In genomic region chr19:2982556-2982955, GRCh38 we compare ENCODE assay signal across 12 cellular contexts. TPM values are rescaled to one million over a fixed set of nuclear protein-coding genes. Genes with fewer than 3 reads are reported as not detected.
DNase-seq lines count a peak whose midpoint lies in the region; ATAC-seq and TF ChIP-seq lines count a peak whose summit lies in the region.
"Had no signal": no experiment of that assay in that cellular context is flagged by ENCODE, and none has a peak within 500 bp of the region (broad histone marks: within the 10 kb centered on the region; RNA-seq: fewer than 3 reads in every experiment).

No MANE protein-coding gene starts in this region.

- TF ChIP-seq POLR2A in esophagus squamous epithelium (IDR thresholded peaks at IDR 0.05) (no peak), ovary (IDR thresholded peaks at IDR 0.05) (no peak)

- no peak for TF ChIP-seq EP300 in ovary (IDR thresholded peaks at IDR 0.05)

- H3K27ac ChIP-seq in esophagus squamous epithelium (peak overlapping the region; percentile 27 to 94 (median 82)), ovary (peak overlapping the region; percentile 36 to 54), upper lobe of right lung (peak overlapping the region; percentile 84)
- H3K27ac ChIP-seq: KMS-11 had no signal

- TF ChIP-seq CTCF in esophagus squamous epithelium (IDR thresholded peaks at IDR 0.05) (no peak), ovary (IDR thresholded peaks at IDR 0.05) (no peak), upper lobe of right lung (IDR thresholded peaks at IDR 0.05) (no peak)

- H3K4me3 ChIP-seq in esophagus squamous epithelium = peak overlapping the region in 1 of 4 donors; percentile 50
- no peak overlapping the region for H3K4me3 ChIP-seq in ovary
- H3K4me3 ChIP-seq in upper lobe of right lung = no peak overlapping the region

- H3K9me3 Mint-ChIP-seq in T-helper 2 cell treated with Interferon-gamma antibody and Interleukin-4, amounts not matched to agents 5 μg/mL and 100 μg/mL, for 36 hours = no peaks in the 10 kb centered on the region
- H3K9me3 Mint-ChIP-seq: mesothelial cell of epicardium had no signal

- no peaks in the 10 kb centered on the region for H3K36me3 ChIP-seq in esophagus squamous epithelium
- H3K36me3 ChIP-seq in ovary = no peaks in the 10 kb centered on the region
- no peaks in the 10 kb centered on the region for H3K36me3 ChIP-seq in upper lobe of right lung

- no peaks in the 10 kb centered on the region for H3K36me3 Mint-ChIP-seq in T-helper 2 cell treated with Interferon-gamma antibody and Interleukin-4, amounts not matched to agents 5 μg/mL and 100 μg/mL, for 36 hours (ENCODE audit: low read depth)
- H3K36me3 Mint-ChIP-seq: mesothelial cell of epicardium had no signal

- no peak overlapping the region for H3K4me3 Mint-ChIP-seq in T-helper 2 cell treated with Interferon-gamma antibody and Interleukin-4, amounts not matched to agents 5 μg/mL and 100 μg/mL, for 36 hours

- intact Hi-C loops in Right ventricle myocardium inferior (cut with DNase I) (loop anchor here (2.0 kb wide), 1 partner anchor 52 kb away; no protein-coding TSS in a partner anchor), cardiac septum (cut with DNase I) (no loop called here), esophagus squamous epithelium (cut with DNase I) (no loop called here), ovary (cut with DNase I) (loop anchor here in 1 of 4 donors (5.0 kb wide), 1 partner anchor 45 kb away; the partner anchor contains the start of gene TLE2), upper lobe of right lung (cut with DNase I) (no loop called here)

- DNase-seq in Right ventricle myocardium inferior (ENCODE audit: missing footprints) (no peak), cardiac septum (ENCODE audit: low spot score) (no peak), esophagus squamous epithelium (lab: John Stamatoyannopoulos, UW) (no peak), ovary (no peak), upper lobe of right lung (no peak)
- DNase-seq in T-helper 2 cell treated with Interferon-gamma antibody and Interleukin-4, amounts not matched to agents 5 μg/mL and 100 μg/mL, for 36 hours (ENCODE audit: low spot score) = no peak
- DNase-seq in activated CD8-positive, alpha-beta memory T cell treated with anti-CD3 and anti-CD28 coated beads, Interleukin-2, amount 50 U/mL, for 48 hours = no peak
- DNase-seq: 8988T, SW 1271 had no signal

- ATAC-seq in Right ventricle myocardium inferior (peak; percentile 6), upper lobe of right lung (no peak), HG02763 (IDR thresholded peaks at IDR 0.05; ENCODE audit: unreplicated experiment) (no peak)

- H3K4me1 ChIP-seq in esophagus squamous epithelium (peaks cover 22 to 41% (median 24%) of the 10 kb centered on the region in 3 donors), ovary (ENCODE audit: insufficient read depth) (peaks cover 11% of the 10 kb centered on the region), upper lobe of right lung (peaks cover 30% of the 10 kb centered on the region)

- no peaks in the 10 kb centered on the region for H3K9me3 ChIP-seq in esophagus squamous epithelium
- H3K9me3 ChIP-seq in ovary = no peaks in the 10 kb centered on the region
- no peaks in the 10 kb centered on the region for H3K9me3 ChIP-seq in upper lobe of right lung

- peaks cover 0 to 18% (median 0%) of the 10 kb centered on the region in 4 donors for H3K27me3 ChIP-seq in esophagus squamous epithelium
- no peaks in the 10 kb centered on the region for H3K27me3 ChIP-seq in ovary
- no peaks in the 10 kb centered on the region for H3K27me3 ChIP-seq in upper lobe of right lung

- 19 to 36% methylated on average over 3 to 4 of the region's 8 CpGs for WGBS in esophagus squamous epithelium, 2 donors
- 35 to 38% (median 36%) methylated on average over 8 of the region's 8 CpGs for WGBS in ovary, 3 donors

- peaks cover 20% of the 10 kb centered on the region for H3K27me3 Mint-ChIP-seq in T-helper 2 cell treated with Interferon-gamma antibody and Interleukin-4, amounts not matched to agents 5 μg/mL and 100 μg/mL, for 36 hours (ENCODE audit: low read depth)

- peaks cover 2% of the 10 kb centered on the region for H3K4me1 Mint-ChIP-seq in T-helper 2 cell treated with Interferon-gamma antibody and Interleukin-4, amounts not matched to agents 5 μg/mL and 100 μg/mL, for 36 hours (ENCODE audit: low read depth)

- no peak overlapping the region for H3K27ac Mint-ChIP-seq in T-helper 2 cell treated with Interferon-gamma antibody and Interleukin-4, amounts not matched to agents 5 μg/mL and 100 μg/mL, for 36 hours

RNA-seq across cellular contexts. Expression of gene TLE6, which starts 5.2 kb away (rescaled TPM):
- 1.1 TPM for total RNA-seq in Right ventricle myocardium inferior
- total RNA-seq in cardiac septum = 1.0 TPM
- total RNA-seq in esophagus squamous epithelium = 1 to 10 TPM in 2 of 4 donors, under 1 TPM in 1, not detected in 1; 0.59 to 3.3 (median 1.9) TPM
- 1 to 10 TPM in 2 of 7 donors, under 1 TPM in 5; 0.41 to 1.2 (median 0.79) TPM for total RNA-seq in ovary
- 1 to 10 TPM in 1 of 2 donors, under 1 TPM in 1; 0.70 to 1.2 TPM for polyA plus RNA-seq in ovary
- total RNA-seq in upper lobe of right lung = 6.7 TPM

RNA-seq across cellular contexts. Expression of gene ZNF77, which starts 37.8 kb away (rescaled TPM):
- total RNA-seq in Right ventricle myocardium inferior (2.6 TPM), cardiac septum (2.0 TPM), esophagus squamous epithelium (1 to 10 TPM; 3.1 to 5.9 (median 4.5) TPM), ovary (1 to 10 TPM; 3.0 to 7.4 (median 6.1) TPM), upper lobe of right lung (4.2 TPM)
- 1 to 10 TPM; 4.0 to 5.2 TPM for polyA plus RNA-seq in ovary

RNA-seq across cellular contexts. Expression of gene TLE2, which starts 46.5 kb away (rescaled TPM):
- total RNA-seq in Right ventricle myocardium inferior = 58.6 TPM
- 48.0 TPM for total RNA-seq in cardiac septum
- total RNA-seq in esophagus squamous epithelium = 10 to 100 TPM in 1 of 4 donors, 1 to 10 TPM in 3; 5.4 to 22.7 (median 7.6) TPM
- total RNA-seq in ovary = 10 to 100 TPM; 31.1 to 43.9 (median 36.4) TPM
- polyA plus RNA-seq in ovary = 10 to 100 TPM; 15.1 to 21.4 TPM
- total RNA-seq in upper lobe of right lung = 58.6 TPM
